In genomic region chr19:41753936-41754529, GRCh38 we compare ENCODE assay signal across 8 cellular contexts. TPM values are rescaled to one million over a fixed set of nuclear protein-coding genes. Genes with fewer than 3 reads are reported as not detected.
DNase-seq lines count a peak whose midpoint lies in the region; ATAC-seq and TF ChIP-seq lines count a peak whose summit lies in the region.

No MANE protein-coding gene starts in this region.

- no peaks in the 10 kb centered on the region for H3K4me1 Mint-ChIP-seq in endodermal cell
- H3K4me1 Mint-ChIP-seq in natural killer cell treated with Interleukin-12 subunit alpha and Interleukin-12 subunit beta and Interleukin-15 and Interleukin-18, amount 100 ng/mL, for 72 hours (ENCODE audit: low read depth in 2 of 2), result peaks cover 4 to 5% of the 10 kb centered on the region in 2 donors

- no peak overlapping the region for H3K4me3 Mint-ChIP-seq in endodermal cell
- no peak overlapping the region for H3K4me3 Mint-ChIP-seq in natural killer cell treated with Interleukin-12 subunit alpha and Interleukin-12 subunit beta and Interleukin-15 and Interleukin-18, amount 100 ng/mL, for 72 hours

- H3K27me3 Mint-ChIP-seq in endodermal cell (ENCODE audit: insufficient read depth), result peaks cover 4% of the 10 kb centered on the region
- H3K27me3 Mint-ChIP-seq in natural killer cell treated with Interleukin-12 subunit alpha and Interleukin-12 subunit beta and Interleukin-15 and Interleukin-18, amount 100 ng/mL, for 72 hours, result peaks cover 18 to 37% of the 10 kb centered on the region in 2 donors

- H3K9ac ChIP-seq in endodermal cell (ENCODE audit: extremely low read depth, low read length, poor library complexity, severe bottlenecking), result no peak overlapping the region

- H3K4me1 ChIP-seq in endodermal cell (ENCODE audit: control insufficient read depth, insufficient read depth, low read length), result no peaks in the 10 kb centered on the region
- H3K4me1 ChIP-seq in thoracic aorta (ENCODE audit: control insufficient read depth in 1 of 2, low read depth in 2 of 2), result no peaks in the 10 kb centered on the region

- H3K9me3 Mint-ChIP-seq in endodermal cell, result peaks cover 11% of the 10 kb centered on the region
- H3K9me3 Mint-ChIP-seq in natural killer cell treated with Interleukin-12 subunit alpha and Interleukin-12 subunit beta and Interleukin-15 and Interleukin-18, amount 100 ng/mL, for 72 hours, result no peaks in the 10 kb centered on the region

- no peaks in the 10 kb centered on the region for H3K36me3 ChIP-seq in endodermal cell (ENCODE audit: control insufficient read depth, insufficient read depth, low read length)
- no peaks in the 10 kb centered on the region for H3K36me3 ChIP-seq in thoracic aorta

- ATAC-seq in natural killer cell treated with Interleukin-12 subunit alpha and Interleukin-12 subunit beta and Interleukin-15 and Interleukin-18, amount 100 ng/mL, for 72 hours, result peak; percentile 75 to 82
- ATAC-seq in thoracic aorta (ENCODE audit: insufficient number of reproducible peaks, low FRiP score, low read depth) (no peak), HG03095 (IDR thresholded peaks at IDR 0.05; ENCODE audit: unreplicated experiment) (no peak)

- H3K27me3 ChIP-seq in endodermal cell (ENCODE audit: control insufficient read depth, insufficient read depth, low read length, poor library complexity, severe bottlenecking), result peaks cover 15% of the 10 kb centered on the region
- no peaks in the 10 kb centered on the region for H3K27me3 ChIP-seq in thoracic aorta (replicated peaks; ENCODE audit: insufficient read depth)

- H3K27ac Mint-ChIP-seq in endodermal cell, result no peak overlapping the region
- H3K27ac Mint-ChIP-seq in natural killer cell treated with Interleukin-12 subunit alpha and Interleukin-12 subunit beta and Interleukin-15 and Interleukin-18, amount 100 ng/mL, for 72 hours, result no peak overlapping the region

- 0 to 24% methylated on average over 2 of the region's 4 CpGs for WGBS in endodermal cell (ENCODE audit: insufficient coverage in 1 of 2, insufficient read length in 1 of 2), 2 experiments

- DNase-seq in activated gamma-delta T cell treated with Interleukin-2 at 50 U/mL for 16 hours (peak; percentile 70), activated gamma-delta T cell (lab: John Stamatoyannopoulos, UW) (no peak), NCI-H2171 (lab: John Stamatoyannopoulos, UW) (peak; percentile 39), endodermal cell (peak; percentile 85), thoracic aorta (ENCODE audit: low spot score) (no peak)
- DNase-seq in activated CD4-positive, alpha-beta T cell treated with anti-CD3 and anti-CD28 coated beads, Interleukin-2, amount 50 U/mL, for 48 hours, result peak; percentile 75 to 82
- no peak for DNase-seq in natural killer cell treated with Interleukin-12 subunit alpha and Interleukin-12 subunit beta and Interleukin-15 and Interleukin-18, amount 100 ng/mL, for 72 hours (ENCODE audit: low spot score)

- H3K36me3 Mint-ChIP-seq in endodermal cell (ENCODE audit: low read depth), result no peaks in the 10 kb centered on the region
- no peaks in the 10 kb centered on the region for H3K36me3 Mint-ChIP-seq in natural killer cell treated with Interleukin-12 subunit alpha and Interleukin-12 subunit beta and Interleukin-15 and Interleukin-18, amount 100 ng/mL, for 72 hours

- H3K4me3 ChIP-seq in endodermal cell (ENCODE audit: low read length) (no peak overlapping the region), thoracic aorta (no peak overlapping the region)

- TF ChIP-seq CTCF in endodermal cell (conservative IDR thresholded peaks at IDR 0.05), result peak; percentile 82
- TF ChIP-seq CTCF in thoracic aorta (IDR thresholded peaks at IDR 0.05), result peak; percentile 40

- no peak overlapping the region for H3K27ac ChIP-seq in endodermal cell (ENCODE audit: low read depth, low read length)
- no peak overlapping the region for H3K27ac ChIP-seq in thoracic aorta

- H3K9me3 ChIP-seq in endodermal cell (ENCODE audit: control insufficient read depth, low read length), result no peaks in the 10 kb centered on the region
- H3K9me3 ChIP-seq in thoracic aorta, result no peaks in the 10 kb centered on the region

RNA-seq across cellular contexts. Expression of gene CEACAM6, which starts 1.3 kb away (rescaled TPM):
- total RNA-seq in endodermal cell, result not detected
- polyA plus RNA-seq in endodermal cell (2013, experiment 1 of 2), result not detected
- polyA plus RNA-seq in endodermal cell (2013, experiment 2 of 2), result not detected
- total RNA-seq in natural killer cell treated with Interleukin-12 subunit alpha and Interleukin-12 subunit beta and Interleukin-15 and Interleukin-18, amount 100 ng/mL, for 72 hours, result not detected
- not detected for total RNA-seq in thoracic aorta

RNA-seq across cellular contexts. Expression of gene CEACAM3, which starts 42.4 kb away (rescaled TPM):
- not detected for total RNA-seq in endodermal cell
- not detected for polyA plus RNA-seq in endodermal cell (2013, experiment 1 of 2)
- polyA plus RNA-seq in endodermal cell (2013, experiment 2 of 2), result not detected
- total RNA-seq in natural killer cell treated with Interleukin-12 subunit alpha and Interleukin-12 subunit beta and Interleukin-15 and Interleukin-18, amount 100 ng/mL, for 72 hours, result not detected
- total RNA-seq in thoracic aorta, result not detected

RNA-seq across cellular contexts. Expression of gene CEACAM5, which starts 45.6 kb away (rescaled TPM):
- total RNA-seq in endodermal cell, result not detected
- polyA plus RNA-seq in endodermal cell (2013, experiment 1 of 2), result not detected
- not detected for polyA plus RNA-seq in endodermal cell (2013, experiment 2 of 2)
- not detected for total RNA-seq in natural killer cell treated with Interleukin-12 subunit alpha and Interleukin-12 subunit beta and Interleukin-15 and Interleukin-18, amount 100 ng/mL, for 72 hours
- total RNA-seq in thoracic aorta, result not detected

Comparison
In these comparisons a context has a peak if more than half of its experiments do, and no peak if none do; other contexts are left out.
1. DNase-seq: peak in activated gamma-delta T cell treated with Interleukin-2 at 50 U/mL for 16 hours (single experiment), NCI-H2171 (single experiment), activated CD4-positive, alpha-beta T cell treated with anti-CD3 and anti-CD28 coated beads, Interleukin-2, amount 50 U/mL, for 48 hours (2 of 2) and endodermal cell (single experiment); none in activated gamma-delta T cell (single experiment), natural killer cell treated with Interleukin-12 subunit alpha and Interleukin-12 subunit beta and Interleukin-15 and Interleukin-18, amount 100 ng/mL, for 72 hours (single experiment) and thoracic aorta (single experiment).
2. ATAC-seq: peak in natural killer cell treated with Interleukin-12 subunit alpha and Interleukin-12 subunit beta and Interleukin-15 and Interleukin-18, amount 100 ng/mL, for 72 hours (2 of 2); none in thoracic aorta (single experiment) and HG03095 (single experiment).